ENCODE assay signal across 16 cellular contexts in genomic region chr22:37716708-37717107, GRCh38. TPM values are rescaled to one million over a fixed set of nuclear protein-coding genes. Genes with fewer than 3 reads are reported as not detected.
DNase-seq lines count a peak whose midpoint lies in the region; ATAC-seq and TF ChIP-seq lines count a peak whose summit lies in the region.
"Had no signal": no experiment of that assay in that cellular context is flagged by ENCODE, and none has a peak within 500 bp of the region (broad histone marks: within the 10 kb centered on the region; RNA-seq: fewer than 3 reads in every experiment).

No MANE protein-coding gene starts in this region.

- H3K4me1 ChIP-seq in A673 (ENCODE audit: insufficient read depth, low read length, poor library complexity, severe bottlenecking) (no peaks in the 10 kb centered on the region), esophagus squamous epithelium (peaks cover 0 to 7% (median 0%) of the 10 kb centered on the region in 3 donors)
- H3K4me1 ChIP-seq: upper lobe of left lung had no signal

- H3K4me3 ChIP-seq in A673 (ENCODE audit: low read depth, low read length, poor library complexity, severe bottlenecking) (no peak overlapping the region), foreskin fibroblast (ENCODE audit: low read depth in 1 of 2, low read length in 2 of 2) (no peak overlapping the region), esophagus squamous epithelium (no peak overlapping the region)
- H3K4me3 ChIP-seq: upper lobe of left lung had no signal

- H3K27me3 ChIP-seq in A673 (replicated peaks; ENCODE audit: insufficient read depth, low read depth, low read length, poor library complexity) (no peaks in the 10 kb centered on the region), esophagus squamous epithelium (no peaks in the 10 kb centered on the region)
- H3K27me3 ChIP-seq: upper lobe of left lung had no signal

- intact Hi-C loops in A673 (cut with micrococcal nuclease; ENCODE audit: unreplicated experiment) = no loop called here
- intact Hi-C loops in esophagus squamous epithelium (cut with DNase I) = no loop called here

- no peak overlapping the region for H3K27ac ChIP-seq in A673 (ENCODE audit: low read depth, low read length, poor library complexity, severe bottlenecking)
- H3K27ac ChIP-seq in esophagus squamous epithelium = no peak overlapping the region
- H3K27ac ChIP-seq: upper lobe of left lung had no signal

- TF ChIP-seq CTCF in A673 (conservative IDR thresholded peaks at IDR 0.05; ENCODE audit: low read depth, low read length) (no peak), foreskin fibroblast (IDR thresholded peaks at IDR 0.05; ENCODE audit: low read depth, low read length) (no peak), esophagus squamous epithelium (IDR thresholded peaks at IDR 0.05) (no peak)

- H3K36me3 ChIP-seq in A673 (ENCODE audit: insufficient read depth, low read length, poor library complexity, severe bottlenecking) (no peaks in the 10 kb centered on the region), esophagus squamous epithelium (peaks cover 0 to 4% (median 0%) of the 10 kb centered on the region in 3 donors)
- H3K36me3 ChIP-seq: upper lobe of left lung had no signal

- H3K9me3 ChIP-seq in A673 (ENCODE audit: low read depth, low read length, poor library complexity, severe bottlenecking) (no peaks in the 10 kb centered on the region), esophagus squamous epithelium (no peaks in the 10 kb centered on the region)
- H3K9me3 ChIP-seq: upper lobe of left lung had no signal

- POLR2A ChIA-PET in A673 (lab: Charles Lee; ENCODE audit: low non-redundant PET) = no interaction called here

- WGBS in esophagus squamous epithelium, 2 donors = 65 to 71% methylated on average over 9 of the region's 9 CpGs

- ATAC-seq in GM21423 (IDR thresholded peaks at IDR 0.05; ENCODE audit: unreplicated experiment) (no peak), GM18505 (IDR thresholded peaks at IDR 0.05; ENCODE audit: unreplicated experiment) (no peak)
- ATAC-seq: Panc1 had no signal

- no peak for TF ChIP-seq POLR2A in esophagus squamous epithelium (IDR thresholded peaks at IDR 0.05)
- no peak for TF ChIP-seq POLR2A in GM18505 (IDR thresholded peaks at IDR 0.05; ENCODE audit: borderline replicate concordance, extremely low read depth, insufficient read depth, insufficient read length)

- no TSS peak for BruUV-seq in A673 (replicated peaks; lab: Mats Ljungman, UMichigan)

- DNase-seq in A673 (ENCODE audit: low spot score) = peak; percentile 32
- DNase-seq in GOT3 (lab: John Stamatoyannopoulos, UW) = peak; percentile 19
- peak; percentile 76 for DNase-seq in amniotic epithelial cell (ENCODE audit: low read depth)
- peak; percentile 25 to 59 for DNase-seq in foreskin fibroblast
- no peak for DNase-seq in esophagus squamous epithelium (lab: John Stamatoyannopoulos, UW)
- DNase-seq in SHP77 (lab: John Stamatoyannopoulos, UW) = no peak
- DNase-seq: activated CD4-positive, alpha-beta T cell treated with anti-CD3 and anti-CD28 coated beads, Interleukin-2, amount 10 ng/mL, durations not matched to agents 7 days and 5 days; activated naive CD4-positive, alpha-beta T cell; aorta; CD4-positive, alpha-beta memory T cell; KBM-7; NCI-H748 treated with DMSO at 0.1 percent for 48 hours; upper lobe of left lung had no signal

- CTCF ChIA-PET in A673 (lab: Charles Lee) = no interaction called here

RNA-seq across cellular contexts. Expression of gene TRIOBP, which starts 19.9 kb away (rescaled TPM):
- total RNA-seq in A673 (2021) (28.7 and 35.1 TPM in 2 replicates), esophagus squamous epithelium (100 to 1,000 TPM in 2 of 4 donors, 10 to 100 TPM in 2; 67.6 to 149 (median 108) TPM)

RNA-seq across cellular contexts. Expression of gene NOL12, which starts 30.6 kb away (rescaled TPM):
- total RNA-seq in A673 (2021) (51.9 and 52.9 TPM in 2 replicates), esophagus squamous epithelium (10 to 100 TPM; 34.3 to 44.5 (median 40.8) TPM)

RNA-seq across cellular contexts. Expression of gene LGALS1, which starts 41.3 kb away (rescaled TPM):
- total RNA-seq in A673 (2021) (269 and 322 TPM in 2 replicates), esophagus squamous epithelium (100 to 1,000 TPM in 2 of 4 donors, 10 to 100 TPM in 2; 25.4 to 261 (median 92.3) TPM)

RNA-seq across cellular contexts. Expression of gene PDXP, which starts 58.2 kb away (rescaled TPM):
- total RNA-seq in A673 (2021) = 57.3 and 63.5 TPM in 2 replicates
- 1 to 10 TPM; 2.3 to 4.1 (median 2.9) TPM for total RNA-seq in esophagus squamous epithelium

Comparison
In these comparisons a context has a peak if more than half of its experiments do, and no peak if none do; other contexts are left out.
1. DNase-seq: peak in A673 (single experiment), GOT3 (single experiment), amniotic epithelial cell (single experiment) and foreskin fibroblast (2 of 2); none in esophagus squamous epithelium (single experiment) and SHP77 (0 of 2).